ENCODE assay signal across 30 cellular contexts in genomic region chr12:125128806-125129571, GRCh38. TPM values are rescaled to one million over a fixed set of nuclear protein-coding genes. Genes with fewer than 3 reads are reported as not detected.
DNase-seq lines count a peak whose midpoint lies in the region; ATAC-seq and TF ChIP-seq lines count a peak whose summit lies in the region.
"Had no signal": no experiment of that assay in that cellular context is flagged by ENCODE, and none has a peak within 500 bp of the region (broad histone marks: within the 10 kb centered on the region; RNA-seq: fewer than 3 reads in every experiment).

No MANE protein-coding gene starts in this region.

- no peak overlapping the region for H3K4me2 ChIP-seq in osteoblast (ENCODE audit: insufficient read depth, low read length)
- H3K4me2 ChIP-seq: PC-9 had no signal

- H3K4me1 Mint-ChIP-seq in brain = peaks cover 11% of the 10 kb centered on the region
- H3K4me1 Mint-ChIP-seq: activated naive CD8-positive, alpha-beta T cell treated with anti-CD3 and anti-CD28 coated beads, Interleukin-2, amount 50 U/mL, for 24 hours; mesothelial cell of epicardium; natural killer cell; stimulated activated naive CD8-positive, alpha-beta T cell treated with anti-CD3 and anti-CD28 coated beads, Interleukin-15, amount 100 ng/mL, for 72 hours had no signal

- ATAC-seq in heart left ventricle = peak; percentile 65 to 84 (median 76)
- ATAC-seq in thoracic aorta (ENCODE audit: insufficient number of reproducible peaks, low FRiP score, low read depth) = no peak
- ATAC-seq: activated naive CD8-positive, alpha-beta T cell treated with anti-CD3 and anti-CD28 coated beads, Interleukin-2, amount 50 U/mL, for 24 hours; activated T-cell treated with anti-CD3 and anti-CD28 coated beads, Interleukin-2, amount 50 U/mL, for 72 hours; GM12878; natural killer cell; stimulated activated naive CD8-positive, alpha-beta T cell treated with anti-CD3 and anti-CD28 coated beads, Interleukin-15, amount 100 ng/mL, for 72 hours had no signal

- H3K27ac Mint-ChIP-seq in brain = peak overlapping the region in 4 of 5 experiments; percentile 16 to 99 (median 81)
- H3K27ac Mint-ChIP-seq: activated naive CD8-positive, alpha-beta T cell treated with anti-CD3 and anti-CD28 coated beads, Interleukin-2, amount 50 U/mL, for 24 hours; activated T-cell treated with anti-CD3 and anti-CD28 coated beads, Interleukin-2, amount 50 U/mL, for 72 hours; mesothelial cell of epicardium; natural killer cell; stimulated activated naive CD8-positive, alpha-beta T cell treated with anti-CD3 and anti-CD28 coated beads, Interleukin-15, amount 100 ng/mL, for 72 hours had no signal

- DNase-seq in heart left ventricle = peak in 2 of 5 donors; percentile 17 to 42
- DNase-seq in osteoblast (ENCODE audit: insufficient read length, low spot score, missing footprints) = peak; percentile 62
- DNase-seq in thoracic aorta (ENCODE audit: low spot score) = no peak
- DNase-seq in MV-4-11 (lab: John Stamatoyannopoulos, UW) = no peak
- DNase-seq in RPMI8226 = no peak
- DNase-seq in effector memory CD4-positive, alpha-beta T cell = no peak
- DNase-seq in GM19240 (ENCODE audit: insufficient read length, low spot score) = no peak
- DNase-seq: activated CD4-positive, alpha-beta T cell treated with anti-CD3 and anti-CD28 coated beads, Interleukin-2, amount 50 U/mL, for 48 hours; activated CD4-positive, CD25-positive, alpha-beta regulatory T cell treated with anti-CD3 and anti-CD28 coated beads, Interleukin-2, amount 50 U/mL, for 72 hours; activated naive CD4-positive, alpha-beta T cell; activated naive CD8-positive, alpha-beta T cell treated with anti-CD3 and anti-CD28 coated beads, Interleukin-2, amount 50 U/mL, for 24 hours; activated T-cell treated with anti-CD3 and anti-CD28 coated beads, Interleukin-2, amount 50 U/mL, for 72 hours; brain microvascular endothelial cell; DMS153; effector CD4-positive, alpha-beta T cell; IMR-90; islet precursor cell; natural killer cell; NCI-H1436; SHP77; spleen; stimulated activated CD8-positive, alpha-beta memory T cell treated with anti-CD3 and anti-CD28 coated beads, Interleukin-4, amount 100 ng/mL, for 48 hours; stimulated activated naive CD8-positive, alpha-beta T cell treated with anti-CD3 and anti-CD28 coated beads, Interleukin-15, amount 100 ng/mL, for 72 hours; transverse colon had no signal

- H3K9me3 Mint-ChIP-seq in brain = peaks cover 0 to 3% (median 0%) of the 10 kb centered on the region in 5 experiments
- H3K9me3 Mint-ChIP-seq: activated naive CD8-positive, alpha-beta T cell treated with anti-CD3 and anti-CD28 coated beads, Interleukin-2, amount 50 U/mL, for 24 hours; activated T-cell treated with anti-CD3 and anti-CD28 coated beads, Interleukin-2, amount 50 U/mL, for 72 hours; mesothelial cell of epicardium; natural killer cell; stimulated activated naive CD8-positive, alpha-beta T cell treated with anti-CD3 and anti-CD28 coated beads, Interleukin-15, amount 100 ng/mL, for 72 hours had no signal

- peak overlapping the region in 9 of 12 donors; percentile 14 to 73 (median 40) for H3K27ac ChIP-seq in heart left ventricle
- no peak overlapping the region for H3K27ac ChIP-seq in osteoblast (ENCODE audit: low read depth, low read length)
- peak overlapping the region; percentile 38 to 46 for H3K27ac ChIP-seq in thoracic aorta
- H3K27ac ChIP-seq in effector memory CD4-positive, alpha-beta T cell (ENCODE audit: insufficient read depth, low read length, poor library complexity, severe bottlenecking) = no peak overlapping the region
- H3K27ac ChIP-seq: BLaER1 treated with 17β-estradiol and CSF1 and Interleukin-3, amounts not matched to agents 10 nM and 100 nM; brain microvascular endothelial cell; PC-9; spleen; transverse colon had no signal

- H2AFZ ChIP-seq in osteoblast (ENCODE audit: low read length) = no peak overlapping the region
- H2AFZ ChIP-seq: PC-9 had no signal

- 62 to 71% (median 66%) methylated on average over 22 of the region's 22 CpGs for whole genome bisulfite sequencing in heart left ventricle, 4 donors

- peaks cover 0 to 12% (median 0%) of the 10 kb centered on the region in 12 donors for H3K4me1 ChIP-seq in heart left ventricle
- H3K4me1 ChIP-seq in osteoblast (ENCODE audit: insufficient read depth, low read length) = no peaks in the 10 kb centered on the region
- peaks cover 4 to 17% of the 10 kb centered on the region in 2 donors for H3K4me1 ChIP-seq in thoracic aorta (ENCODE audit: control insufficient read depth in 1 of 2, low read depth in 2 of 2)
- no peaks in the 10 kb centered on the region for H3K4me1 ChIP-seq in effector memory CD4-positive, alpha-beta T cell (ENCODE audit: control insufficient read depth, insufficient read depth, low read length, poor library complexity, severe bottlenecking)
- H3K4me1 ChIP-seq: spleen had no signal

- H3K79me2 ChIP-seq in osteoblast (ENCODE audit: insufficient read depth, low read length) = no peaks in the 10 kb centered on the region

- H3K4me3 Mint-ChIP-seq in brain = peak overlapping the region in 2 of 5 experiments; percentile 52 to 66
- H3K4me3 Mint-ChIP-seq: activated naive CD8-positive, alpha-beta T cell treated with anti-CD3 and anti-CD28 coated beads, Interleukin-2, amount 50 U/mL, for 24 hours; activated T-cell treated with anti-CD3 and anti-CD28 coated beads, Interleukin-2, amount 50 U/mL, for 72 hours; mesothelial cell of epicardium; natural killer cell; stimulated activated naive CD8-positive, alpha-beta T cell treated with anti-CD3 and anti-CD28 coated beads, Interleukin-15, amount 100 ng/mL, for 72 hours had no signal

- H3K9me3 ChIP-seq in heart left ventricle (no peaks in the 10 kb centered on the region), osteoblast (ENCODE audit: low read depth, low read length) (no peaks in the 10 kb centered on the region), thoracic aorta (no peaks in the 10 kb centered on the region)
- no peaks in the 10 kb centered on the region for H3K9me3 ChIP-seq in effector memory CD4-positive, alpha-beta T cell (ENCODE audit: control insufficient read depth, low read length)
- H3K9me3 ChIP-seq: spleen, transverse colon had no signal

- TF ChIP-seq POLR2A in heart left ventricle (IDR thresholded peaks at IDR 0.05) = no peak

- H3K27me3 Mint-ChIP-seq in brain = no peaks in the 10 kb centered on the region
- H3K27me3 Mint-ChIP-seq: activated naive CD8-positive, alpha-beta T cell treated with anti-CD3 and anti-CD28 coated beads, Interleukin-2, amount 50 U/mL, for 24 hours; stimulated activated naive CD8-positive, alpha-beta T cell treated with anti-CD3 and anti-CD28 coated beads, Interleukin-15, amount 100 ng/mL, for 72 hours had no signal

- H3K36me3 Mint-ChIP-seq in brain = peaks cover 74% of the 10 kb centered on the region
- H3K36me3 Mint-ChIP-seq: natural killer cell had no signal

- TF ChIP-seq CTCF in brain (conservative IDR thresholded peaks at IDR 0.05) (no peak), heart left ventricle (IDR thresholded peaks at IDR 0.05) (no peak), osteoblast (IDR thresholded peaks at IDR 0.05; ENCODE audit: extremely low read depth, low read depth, low read length) (no peak), thoracic aorta (IDR thresholded peaks at IDR 0.05) (no peak)

- H3K36me3 ChIP-seq in heart left ventricle (peaks cover 0 to 21% (median 10%) of the 10 kb centered on the region in 9 donors), osteoblast (ENCODE audit: insufficient read depth, low read length) (peaks cover 14% of the 10 kb centered on the region), thoracic aorta (no peaks in the 10 kb centered on the region)
- H3K36me3 ChIP-seq in effector memory CD4-positive, alpha-beta T cell (ENCODE audit: control insufficient read depth, insufficient read depth, low read length) = no peaks in the 10 kb centered on the region

- intact Hi-C loops in heart left ventricle (cut with DNase I) = no loop called here

- H3K4me3 ChIP-seq in heart left ventricle (no peak overlapping the region), osteoblast (ENCODE audit: insufficient read depth, low read length) (no peak overlapping the region), thoracic aorta (peak overlapping the region; percentile 32)
- no peak overlapping the region for H3K4me3 ChIP-seq in effector memory CD4-positive, alpha-beta T cell (ENCODE audit: insufficient read depth, low read depth, low read length, poor library complexity, severe bottlenecking)
- H3K4me3 ChIP-seq: BLaER1 treated with 17β-estradiol and CSF1 and Interleukin-3, amounts not matched to agents 10 nM and 100 nM; GM12878; PC-9; spleen; transverse colon had no signal

- H4K20me1 ChIP-seq in osteoblast (ENCODE audit: insufficient read depth, low read length) = no peaks in the 10 kb centered on the region

- H3K27me3 ChIP-seq in heart left ventricle = no peaks in the 10 kb centered on the region
- H3K27me3 ChIP-seq in osteoblast (ENCODE audit: insufficient read depth, low read length) = no peaks in the 10 kb centered on the region
- no peaks in the 10 kb centered on the region for H3K27me3 ChIP-seq in thoracic aorta (replicated peaks; ENCODE audit: insufficient read depth)
- H3K27me3 ChIP-seq in effector memory CD4-positive, alpha-beta T cell (replicated peaks; ENCODE audit: control insufficient read depth, insufficient read depth, low read length, poor library complexity, severe bottlenecking) = no peaks in the 10 kb centered on the region
- H3K27me3 ChIP-seq: BLaER1 treated with 17β-estradiol and CSF1 and Interleukin-3, amounts not matched to agents 10 nM and 100 nM; brain microvascular endothelial cell; spleen; transverse colon had no signal

RNA-seq across cellular contexts. Expression of gene TMEM132B, which starts 57.2 kb away (rescaled TPM):
- polyA plus RNA-seq in brain (ENCODE audit: insufficient read depth, low read depth, low replicate concordance) = 2.3 TPM
- 1 to 10 TPM in 5 of 9 donors, under 1 TPM in 4; 0.27 to 5.2 (median 1.5) TPM for total RNA-seq in heart left ventricle
- under 1 TPM; 0.25 to 0.27 TPM for polyA plus RNA-seq in heart left ventricle
- total RNA-seq in osteoblast = 0.72 and 1.5 TPM in 2 replicates
- total RNA-seq in thoracic aorta = 10 to 100 TPM in 1 of 2 donors, 1 to 10 TPM in 1; 4.5 to 10.7 TPM
- total RNA-seq: activated T-cell treated with anti-CD3 and anti-CD28 coated beads, Interleukin-2, amount 50 U/mL, for 72 hours; natural killer cell; PC-9; T-helper 2 cell treated with Interferon-gamma antibody and Interleukin-4, amounts not matched to agents 100 ng/mL and 5 ng/mL, for 36 hours had no signal

Comparison
In these comparisons a context has a peak if more than half of its experiments do, and no peak if none do; other contexts are left out.
1. H3K27ac ChIP-seq: peak in heart left ventricle (9 of 12) and thoracic aorta (2 of 2); none in osteoblast (single experiment) and effector memory CD4-positive, alpha-beta T cell (single experiment).